11 cellular contexts compared by ENCODE assay signal in genomic region chr4:129929052-129929451, GRCh38.
DNase-seq lines count a peak whose midpoint lies in the region; ATAC-seq and TF ChIP-seq lines count a peak whose summit lies in the region.
"Had no signal": no experiment of that assay in that cellular context is flagged by ENCODE, and none has a peak within 500 bp of the region (broad histone marks: within the 10 kb centered on the region; RNA-seq: fewer than 3 reads in every experiment).

No MANE protein-coding gene starts in this region.

- H3K27me3 Mint-ChIP-seq in Caco-2 (ENCODE audit: insufficient read depth, unreplicated experiment) = peaks cover under 1% of the 10 kb centered on the region
- no peaks in the 10 kb centered on the region for H3K27me3 Mint-ChIP-seq in glutamatergic neuron (ENCODE audit: unreplicated experiment)

- H3K4me1 ChIP-seq in Caco-2 = no peaks in the 10 kb centered on the region
- peaks cover 4% of the 10 kb centered on the region for H3K4me1 ChIP-seq in OCI-LY3 (ENCODE audit: low read length)

- H3K27ac Mint-ChIP-seq in Caco-2 (ENCODE audit: unreplicated experiment) (no peak overlapping the region), glutamatergic neuron (ENCODE audit: unreplicated experiment) (no peak overlapping the region)

- H3K27ac ChIP-seq in OCI-LY3 (ENCODE audit: low read length) = no peak overlapping the region

- H3K9me3 ChIP-seq in Caco-2 = no peaks in the 10 kb centered on the region
- no peaks in the 10 kb centered on the region for H3K9me3 ChIP-seq in OCI-LY3 (ENCODE audit: insufficient read depth, low read length)

- H3K27me3 ChIP-seq in Caco-2 (replicated peaks; ENCODE audit: control insufficient read depth, insufficient read depth, low read length) = no peaks in the 10 kb centered on the region
- H3K27me3 ChIP-seq in OCI-LY3 (ENCODE audit: low read depth, low read length) = no peaks in the 10 kb centered on the region

- BruUV-seq in Caco-2 (replicated peaks; lab: Mats Ljungman, UMichigan) = no TSS peak

- H3K4me2 ChIP-seq in OCI-LY3 (ENCODE audit: low read length) = no peak overlapping the region

- TF ChIP-seq CTCF in Caco-2 (IDR thresholded peaks at IDR 0.05; ENCODE audit: insufficient read depth in 1 of 2, low read depth in 1 of 2, low read length in 1 of 2, severe bottlenecking in 1 of 2, unreplicated experiment in 1 of 2) (peak; percentile 18 to 42), OCI-LY3 (IDR thresholded peaks at IDR 0.05; ENCODE audit: low read depth, low read length) (peak; percentile 65), glutamatergic neuron (IDR thresholded peaks at IDR 0.05; ENCODE audit: partially characterized antibody, unreplicated experiment) (peak; percentile 65)

- H3K9me3 Mint-ChIP-seq in Caco-2 (ENCODE audit: unreplicated experiment) (no peaks in the 10 kb centered on the region), glutamatergic neuron (ENCODE audit: unreplicated experiment) (no peaks in the 10 kb centered on the region)

- no peak overlapping the region for H3K4me3 ChIP-seq in Caco-2 (ENCODE audit: low read depth, low read length)
- no peak overlapping the region for H3K4me3 ChIP-seq in OCI-LY3 (ENCODE audit: low read length)

- no peak overlapping the region for H2AFZ ChIP-seq in OCI-LY3 (ENCODE audit: low read depth, low read length)

- H3K9ac ChIP-seq in OCI-LY3 (ENCODE audit: low read length) = no peak overlapping the region

- ATAC-seq in GM21723 (IDR thresholded peaks at IDR 0.05; ENCODE audit: unreplicated experiment) (peak; percentile 51), GM19395 (IDR thresholded peaks at IDR 0.05; ENCODE audit: unreplicated experiment) (no peak), HG03196 (IDR thresholded peaks at IDR 0.05; ENCODE audit: unreplicated experiment) (no peak)

- H3K36me3 ChIP-seq in Caco-2 (ENCODE audit: control insufficient read depth, insufficient read depth, low read length) (no peaks in the 10 kb centered on the region), OCI-LY3 (replicated peaks; ENCODE audit: low read depth, low read length) (no peaks in the 10 kb centered on the region)

- H3K4me3 Mint-ChIP-seq in Caco-2 (ENCODE audit: unreplicated experiment) = no peak overlapping the region
- no peak overlapping the region for H3K4me3 Mint-ChIP-seq in glutamatergic neuron (ENCODE audit: unreplicated experiment)

- intact Hi-C loops in Caco-2 (cut with micrococcal nuclease; ENCODE audit: unreplicated experiment) = loop anchor here (10.0 kb wide), 1 partner anchor 876 kb away; no protein-coding TSS in a partner anchor

- no peaks in the 10 kb centered on the region for H3K79me2 ChIP-seq in OCI-LY3 (ENCODE audit: low read length)

- DNase-seq in Caco-2 (peak in 1 of 2 experiments; percentile 17), glutamatergic neuron (no peak), AG08396 (ENCODE audit: low spot score) (no peak)
- no peak for DNase-seq in stimulated activated CD4-positive, alpha-beta T cell treated with anti-CD3 and anti-CD28 coated beads, Interleukin-2, amount 100 ng/mL, for 48 hours
- DNase-seq: DMS153; NCI-H1436; stimulated activated naive CD4-positive, alpha-beta T cell had no signal

- no peaks in the 10 kb centered on the region for H4K20me1 ChIP-seq in OCI-LY3 (ENCODE audit: insufficient read depth, low read length)

- H3K36me3 Mint-ChIP-seq in Caco-2 (ENCODE audit: insufficient read depth, unreplicated experiment) (no peaks in the 10 kb centered on the region), glutamatergic neuron (ENCODE audit: unreplicated experiment) (no peaks in the 10 kb centered on the region)

- CTCF ChIA-PET in Caco-2 (lab: Charles Lee) = no interaction called here

- POLR2A ChIA-PET in Caco-2 (lab: Charles Lee) = no interaction called here

- H3K4me1 Mint-ChIP-seq in Caco-2 (ENCODE audit: low read depth, unreplicated experiment) (no peaks in the 10 kb centered on the region), glutamatergic neuron (ENCODE audit: low read depth, unreplicated experiment) (no peaks in the 10 kb centered on the region)
